14 cellular contexts compared by ENCODE assay signal in the genomic region with DNA sequence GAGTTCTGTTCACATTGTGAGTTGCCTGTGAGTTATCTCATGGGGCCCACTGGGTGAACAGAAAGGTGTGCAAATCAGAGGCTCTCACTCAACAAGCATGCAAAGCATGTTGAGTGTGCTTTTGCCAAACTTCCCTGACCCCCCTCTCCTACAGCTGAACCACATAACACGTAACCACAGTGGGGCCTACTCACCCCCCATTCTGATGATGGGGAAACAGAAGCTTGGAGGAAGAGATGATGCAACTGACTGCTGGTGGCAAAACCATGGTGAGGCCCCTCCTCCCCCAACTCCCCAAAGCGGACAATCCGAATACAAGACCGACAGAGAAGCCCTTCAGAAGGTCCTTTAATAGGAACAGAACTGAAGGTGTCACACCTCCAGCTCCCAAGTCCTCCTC. TPM values are rescaled to one million over a fixed set of nuclear protein-coding genes. Genes with fewer than 3 reads are reported as not detected.
DNase-seq lines count a peak whose midpoint lies in the region; ATAC-seq and TF ChIP-seq lines count a peak whose summit lies in the region.
"Had no signal": no experiment of that assay in that cellular context is flagged by ENCODE, and none has a peak within 500 bp of the region (broad histone marks: within the 10 kb centered on the region; RNA-seq: fewer than 3 reads in every experiment).

No MANE protein-coding gene starts in this region.

- no peak for ATAC-seq in T-helper 17 cell
- ATAC-seq: pancreas; stimulated activated naive B cell treated with anti-CD40 and anti-IgM and Interleukin-4, amounts not matched to agents 10 μg/mL and 1 μg/mL and 100 μg/mL, for 72 hours had no signal

- TF ChIP-seq CTCF in A673 (conservative IDR thresholded peaks at IDR 0.05; ENCODE audit: low read depth, low read length): no peak

- CTCF ChIA-PET in A673 (lab: Charles Lee): no interaction called here

- H3K9me3 ChIP-seq in A673 (ENCODE audit: low read depth, low read length, poor library complexity, severe bottlenecking): no peaks in the 10 kb centered on the region
- H3K9me3 ChIP-seq in T-helper 17 cell (ENCODE audit: control insufficient read depth, low read length, poor library complexity, severe bottlenecking): no peaks in the 10 kb centered on the region
- H3K9me3 ChIP-seq: pancreas had no signal

- H3K36me3 ChIP-seq in A673 (ENCODE audit: insufficient read depth, low read length, poor library complexity, severe bottlenecking) (peaks cover 22% of the 10 kb centered on the region), H7 (replicated peaks; ENCODE audit: control insufficient read depth, insufficient read depth, low read length) (peaks cover 3% of the 10 kb centered on the region)

- POLR2A ChIA-PET in A673 (lab: Charles Lee; ENCODE audit: low non-redundant PET): interaction anchor here (0.6 kb wide), 1 partner anchor 1159 kb away, joined by 10 read pairs; no protein-coding TSS in a partner anchor

- no peaks in the 10 kb centered on the region for H3K36me3 Mint-ChIP-seq in T-helper 17 cell (ENCODE audit: low read depth)

- TSS peak; percentile 18 for BruUV-seq in A673 (replicated peaks; lab: Mats Ljungman, UMichigan)

- no peaks in the 10 kb centered on the region for H3K27me3 Mint-ChIP-seq in T-helper 17 cell
- H3K27me3 Mint-ChIP-seq: stimulated activated naive B cell treated with anti-CD40 and anti-IgM and Interleukin-4, amounts not matched to agents 10 μg/mL and 1 μg/mL and 100 μg/mL, for 72 hours had no signal

- no peaks in the 10 kb centered on the region for H3K27me3 ChIP-seq in A673 (replicated peaks; ENCODE audit: insufficient read depth, low read depth, low read length, poor library complexity)
- H3K27me3 ChIP-seq in H7 (ENCODE audit: control insufficient read depth, insufficient read depth, low read length): no peaks in the 10 kb centered on the region
- H3K27me3 ChIP-seq: pancreas had no signal

- no peak overlapping the region for H3K4me3 ChIP-seq in A673 (ENCODE audit: low read depth, low read length, poor library complexity, severe bottlenecking)
- no peak overlapping the region for H3K4me3 ChIP-seq in H7 (ENCODE audit: insufficient read depth, low read depth, low read length)
- H3K4me3 ChIP-seq: pancreas had no signal

- intact Hi-C loops in A673 (cut with micrococcal nuclease; ENCODE audit: unreplicated experiment): no loop called here

- H3K27ac Mint-ChIP-seq in T-helper 17 cell: peak overlapping the region; percentile 11

- peaks cover 5% of the 10 kb centered on the region for H3K4me1 ChIP-seq in A673 (ENCODE audit: insufficient read depth, low read length, poor library complexity, severe bottlenecking)

- peak overlapping the region; percentile 13 for H3K27ac ChIP-seq in A673 (ENCODE audit: low read depth, low read length, poor library complexity, severe bottlenecking)
- H3K27ac ChIP-seq: pancreas had no signal

- no peak overlapping the region for H3K4me3 Mint-ChIP-seq in T-helper 17 cell
- H3K4me3 Mint-ChIP-seq: stimulated activated naive B cell treated with anti-CD40 and anti-IgM and Interleukin-4, amounts not matched to agents 10 μg/mL and 1 μg/mL and 100 μg/mL, for 72 hours had no signal

- no peak for DNase-seq in A673 (ENCODE audit: low spot score)
- peak; percentile 7 for DNase-seq in H7
- no peak for DNase-seq in T-helper 17 cell
- DNase-seq in iris pigment epithelial cell (ENCODE audit: low read depth): peak; percentile 41
- DNase-seq in LoVo (ENCODE audit: low spot score): no peak
- DNase-seq in activated effector memory CD4-positive, alpha-beta T cell treated with Interleukin-2 at 50 U/mL for 16 hours: no peak
- no peak for DNase-seq in NCI-H524 treated with DMSO at 0.1 percent for 48 hours (lab: John Stamatoyannopoulos, UW)
- DNase-seq in middle frontal gyrus (ENCODE audit: extremely low spot score, low spot score): no peak
- DNase-seq: hippocampal formation; NCI-H1092 treated with DMSO at 0.1 percent for 48 hours; NCI-H345; stimulated activated CD4-positive, alpha-beta T cell treated with anti-CD3 and anti-CD28 coated beads, Interleukin-2, amount 100 ng/mL, for 24 hours; stimulated activated naive B cell treated with anti-CD40 and anti-IgM and Interleukin-4, amounts not matched to agents 10 μg/mL and 1 μg/mL and 100 μg/mL, for 72 hours had no signal

- H3K4me1 Mint-ChIP-seq in T-helper 17 cell: peaks cover 19% of the 10 kb centered on the region

RNA-seq across cellular contexts. Expression of gene ZNF784, which starts 4.0 kb away (rescaled TPM):
- total RNA-seq in A673 (2021) (6.8 and 7.1 TPM in 2 replicates), T-helper 17 cell (10 to 100 TPM; 11.3 to 13.8 TPM)
- total RNA-seq in H7 (2014; rRNA removed; shearing (Covaris generic)): 9.8 and 12.5 TPM in 2 replicates

RNA-seq across cellular contexts. Expression of gene ZNF865, which starts 15.0 kb away (rescaled TPM):
- total RNA-seq in A673 (2021): 16.1 and 17.1 TPM in 2 replicates
- 3.5 and 4.9 TPM in 2 replicates for total RNA-seq in H7 (2014; rRNA removed; shearing (Covaris generic))
- 10 to 100 TPM; 12.6 to 12.8 TPM for total RNA-seq in T-helper 17 cell

RNA-seq across cellular contexts. Expression of gene ZNF524, which starts 20.3 kb away (rescaled TPM):
- total RNA-seq in A673 (2021) (6.3 and 7.5 TPM in 2 replicates), T-helper 17 cell (10 to 100 TPM; 16.6 to 17.0 TPM)
- total RNA-seq in H7 (2014; rRNA removed; shearing (Covaris generic)): 11.2 and 13.6 TPM in 2 replicates

RNA-seq across cellular contexts. Expression of gene ZNF580, which starts 20.4 kb away (rescaled TPM):
- total RNA-seq in A673 (2021) (49.1 and 65.7 TPM in 2 replicates), T-helper 17 cell (10 to 100 TPM; 40.3 to 41.8 TPM)
- 16.0 and 25.0 TPM in 2 replicates for total RNA-seq in H7 (2014; rRNA removed; shearing (Covaris generic))

RNA-seq across cellular contexts. Expression of gene FIZ1, which starts 21.1 kb away (rescaled TPM):
- total RNA-seq in A673 (2021) (27.8 and 29.3 TPM in 2 replicates), T-helper 17 cell (10 to 100 TPM in 1 of 2 donors, 1 to 10 TPM in 1; 9.2 to 10.7 TPM)
- total RNA-seq in H7 (2014; rRNA removed; shearing (Covaris generic)): 4.3 and 4.7 TPM in 2 replicates

Comparison
In these comparisons a context has a peak if more than half of its experiments do, and no peak if none do; other contexts are left out.
1. DNase-seq: peak in H7 (single experiment) and iris pigment epithelial cell (single experiment); none in A673 (single experiment), T-helper 17 cell (0 of 3), LoVo (single experiment), activated effector memory CD4-positive, alpha-beta T cell treated with Interleukin-2 at 50 U/mL for 16 hours (single experiment), NCI-H524 treated with DMSO at 0.1 percent for 48 hours (single experiment) and middle frontal gyrus (single experiment).